In genomic region chr5:154967419-154968024, GRCh38 we compare ENCODE assay signal across 8 cellular contexts.
DNase-seq lines count a peak whose midpoint lies in the region; ATAC-seq lines count a peak whose summit lies in the region.

No MANE protein-coding gene starts in this region.

- peak; percentile 43 for ATAC-seq in GM19395 (IDR thresholded peaks at IDR 0.05; ENCODE audit: unreplicated experiment)
- no peak for ATAC-seq in GM21526 (IDR thresholded peaks at IDR 0.05; ENCODE audit: low FRiP score, unreplicated experiment)
- no peak for ATAC-seq in HG02759 (IDR thresholded peaks at IDR 0.05; ENCODE audit: unreplicated experiment)
- no peak for ATAC-seq in GM21529 (IDR thresholded peaks at IDR 0.05; ENCODE audit: unreplicated experiment)

- DNase-seq in AG08396 (ENCODE audit: low spot score) (peak; percentile 20), SW480 (ENCODE audit: low spot score) (peak; percentile 19), iPS-NIHi11 (ENCODE audit: low spot score) (peak; percentile 49)
- DNase-seq in stimulated activated CD4-positive, alpha-beta T cell treated with anti-CD3 and anti-CD28 coated beads, Interleukin-4, amount 100 ng/mL, for 24 hours: no peak
